8 cellular contexts compared by ENCODE assay signal in the genomic region with DNA sequence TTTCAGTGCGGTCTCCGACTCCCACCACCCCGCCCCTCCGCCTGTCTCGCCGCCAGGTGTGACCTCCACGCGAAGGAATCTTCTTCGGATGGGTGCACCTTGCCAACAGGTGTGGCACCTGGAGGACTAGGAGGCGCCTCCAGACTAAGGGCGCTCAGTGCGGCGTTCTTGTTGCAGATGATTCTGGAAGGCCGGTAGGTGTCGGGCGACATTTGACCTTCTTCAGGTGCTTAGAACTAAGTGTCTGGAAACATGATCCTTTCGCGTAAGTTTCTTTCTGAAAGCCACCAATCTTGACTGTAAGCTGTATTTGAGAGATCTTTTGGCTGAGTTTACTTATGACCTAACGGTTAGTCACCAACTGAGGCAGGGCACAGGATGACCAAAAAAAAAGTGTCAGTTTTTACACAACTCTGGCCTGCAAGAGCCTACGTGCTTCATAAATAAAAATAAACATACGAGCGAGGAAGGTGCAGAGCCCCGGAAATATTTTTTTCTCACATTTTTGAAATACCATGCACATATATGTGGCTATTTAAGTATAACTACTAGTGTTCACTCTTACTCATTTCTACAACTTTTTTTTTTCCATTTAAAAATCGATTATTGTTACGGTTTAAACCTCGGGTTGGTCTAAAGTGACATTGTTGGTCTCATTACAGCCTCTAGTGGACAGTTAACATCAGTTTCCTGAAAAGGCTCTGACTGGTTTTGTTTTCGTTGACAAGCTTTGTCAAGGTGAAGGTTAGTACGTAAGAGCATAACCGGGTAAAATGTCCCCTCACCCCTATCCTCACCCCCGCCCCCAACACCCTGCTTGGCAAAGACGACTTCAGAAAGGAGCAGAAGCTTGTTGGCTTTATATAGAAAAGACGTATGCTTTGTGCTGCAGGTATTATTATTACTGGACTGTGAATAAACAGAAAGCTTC. TPM values are rescaled to one million over a fixed set of nuclear protein-coding genes. Genes with fewer than 3 reads are reported as not detected.
DNase-seq lines count a peak whose midpoint lies in the region; ATAC-seq, FAIRE-seq and TF ChIP-seq lines count a peak whose summit lies in the region.

No MANE protein-coding gene starts in this region.

- CTCF ChIA-PET in SK-N-SH (lab: Yijun Ruan, JAX), result interaction anchor here (0.6 to 4.3 kb wide), 63 partner anchors 9 to 450 kb away, joined by 3 to 49 read pairs (median 4); no protein-coding TSS in a partner anchor

- H3K79me1 ChIP-seq in trophoblast cell (ENCODE audit: low read length), result peaks cover 20% of the 10 kb centered on the region

- peak; percentile 75 for TF ChIP-seq RAD21 in SK-N-SH (IDR thresholded peaks at IDR 0.05; ENCODE audit: low read length)

- POLR2A ChIA-PET in SK-N-SH (lab: Yijun Ruan, JAX), result no interaction called here

- H3K4ac ChIP-seq in trophoblast cell (ENCODE audit: low read depth, low read length), result no peak overlapping the region

- intact Hi-C loops in Right ventricle myocardium superior (cut with DNase I), result loop anchor here (5.0 to 10.0 kb wide), 3 partner anchors 251 to 428 kb away; no protein-coding TSS in a partner anchor

- H3K4me3 ChIP-seq in SK-N-SH (ENCODE audit: low read depth in 2 of 2, low read length in 1 of 2), result peak overlapping the region; percentile 58 to 72
- H3K4me3 ChIP-seq in trophoblast cell (ENCODE audit: low read depth, low read length), result peak overlapping the region; percentile 73

- peak; percentile 28 for ATAC-seq in GM19468 (IDR thresholded peaks at IDR 0.05; ENCODE audit: extremely low read depth, unreplicated experiment)
- peak; percentile 24 for ATAC-seq in Right ventricle myocardium superior (ENCODE audit: poor library complexity)
- ATAC-seq in HG02840 (IDR thresholded peaks at IDR 0.05; ENCODE audit: low FRiP score, unreplicated experiment), result no peak

- H3K9me3 ChIP-seq in SK-N-SH (no peaks in the 10 kb centered on the region), trophoblast cell (ENCODE audit: insufficient read depth, low read depth, low read length) (no peaks in the 10 kb centered on the region)

- H4K91ac ChIP-seq in trophoblast cell (ENCODE audit: low read depth, low read length), result no peak overlapping the region

- no peaks in the 10 kb centered on the region for H3K27me3 Mint-ChIP-seq in activated naive CD8-positive, alpha-beta T cell

- no peak for DNase-seq in D721Med (ENCODE audit: insufficient read length, low spot score)
- DNase-seq in HuH-7.5 (ENCODE audit: low spot score), result peak; percentile 39
- DNase-seq in SK-N-SH, result peak; percentile 61
- DNase-seq in Right ventricle myocardium superior, result peak; percentile 60
- peak; percentile 70 to 71 for DNase-seq in trophoblast cell

- H3K4me1 ChIP-seq in SK-N-SH (ENCODE audit: control insufficient read depth in 1 of 2, insufficient read depth in 2 of 2, low read depth in 1 of 2, low read length in 1 of 2), result peaks cover 12 to 31% of the 10 kb centered on the region in 2 experiments
- peaks cover 0 to 11% of the 10 kb centered on the region in 2 experiments for H3K4me1 ChIP-seq in trophoblast cell (ENCODE audit: control insufficient read depth in 1 of 2, insufficient read depth in 2 of 2, low read length in 2 of 2)

- H3F3A ChIP-seq in SK-N-SH (replicated peaks; ENCODE audit: insufficient read depth), result peaks cover 44% of the 10 kb centered on the region

- peak; percentile 6 for FAIRE-seq in D721Med (lab: Jason Lieb, UNC)

- no peak overlapping the region for H3K14ac ChIP-seq in trophoblast cell (ENCODE audit: low read length)

- no peak overlapping the region for H2BK5ac ChIP-seq in trophoblast cell (ENCODE audit: low read depth, low read length, poor library complexity)

- no peaks in the 10 kb centered on the region for H3K36me3 Mint-ChIP-seq in activated naive CD8-positive, alpha-beta T cell

- peak overlapping the region; percentile 95 for H3K27ac Mint-ChIP-seq in activated naive CD8-positive, alpha-beta T cell

- WGBS in SK-N-SH (ENCODE audit: low lambda C conversion rate), result 2% methylated on average over 23 of the region's 32 CpGs
- no CpG with 5 or more reads among the region's 32 CpGs for WGBS in trophoblast cell (ENCODE audit: extremely low coverage, insufficient coverage, insufficient read length)

- no peak overlapping the region for H3K23ac ChIP-seq in trophoblast cell (ENCODE audit: low read length)

- H2BK120ac ChIP-seq in trophoblast cell (ENCODE audit: insufficient read depth, low read length, poor library complexity), result no peak overlapping the region

- H3K27ac ChIP-seq in SK-N-SH (ENCODE audit: low read depth in 2 of 2, low read length in 1 of 2), result peak overlapping the region; percentile 39 to 90; a peak in 3 of 4 replicates
- H3K27ac ChIP-seq in trophoblast cell (ENCODE audit: low read depth, low read length), result no peak overlapping the region

- H3K18ac ChIP-seq in trophoblast cell (ENCODE audit: low read length), result no peak overlapping the region

- peaks cover 10% of the 10 kb centered on the region for H4K20me1 ChIP-seq in SK-N-SH (ENCODE audit: insufficient read depth)

- peaks cover 62% of the 10 kb centered on the region for H3K4me1 Mint-ChIP-seq in activated naive CD8-positive, alpha-beta T cell (ENCODE audit: low read depth)

- no peak overlapping the region for H4K12ac ChIP-seq in trophoblast cell (ENCODE audit: low read depth, low read length)

- no peaks in the 10 kb centered on the region for H3K9me2 ChIP-seq in SK-N-SH

- peak overlapping the region; percentile 66; the same call in 1 of the 2 replicates for H2AFZ ChIP-seq in SK-N-SH (ENCODE audit: low read depth)
- H2AFZ ChIP-seq in trophoblast cell (ENCODE audit: insufficient read depth, low read length, poor library complexity), result no peak overlapping the region

- peak overlapping the region; percentile 97 for H3K4me3 Mint-ChIP-seq in activated naive CD8-positive, alpha-beta T cell

- peak in 1 of 2 experiments; percentile 64; a peak in 1 of 4 replicates for TF ChIP-seq EP300 in SK-N-SH (IDR thresholded peaks at IDR 0.05; ENCODE audit: borderline replicate concordance in 1 of 2, low read depth in 1 of 2, low read length in 1 of 2)

- H3K9ac ChIP-seq in SK-N-SH, result peak overlapping the region; percentile 71
- H3K9ac ChIP-seq in trophoblast cell (ENCODE audit: low read length), result peak overlapping the region; percentile 2

- H2BK12ac ChIP-seq in trophoblast cell (ENCODE audit: low read length), result no peak overlapping the region

- peaks cover 0 to 4% of the 10 kb centered on the region in 2 experiments for H3K36me3 ChIP-seq in SK-N-SH (replicated peaks in 1 of 2; ENCODE audit: control insufficient read depth in 1 of 2, insufficient read depth in 2 of 2, low read length in 1 of 2)
- no peaks in the 10 kb centered on the region for H3K36me3 ChIP-seq in trophoblast cell (ENCODE audit: control insufficient read depth in 1 of 2, insufficient read depth in 2 of 2, low read length in 2 of 2)

- H3K4me2 ChIP-seq in SK-N-SH (peak overlapping the region; percentile 89), trophoblast cell (ENCODE audit: low read length) (peak overlapping the region; percentile 96)

- H3K79me2 ChIP-seq in SK-N-SH (ENCODE audit: insufficient read depth) (peaks cover 61% of the 10 kb centered on the region), trophoblast cell (ENCODE audit: control insufficient read depth, insufficient read depth, low read length, poor library complexity) (peaks cover 12% of the 10 kb centered on the region)

- no peak overlapping the region for H2AK5ac ChIP-seq in trophoblast cell (ENCODE audit: low read length)

- no peaks in the 10 kb centered on the region for H3K9me3 Mint-ChIP-seq in activated naive CD8-positive, alpha-beta T cell (ENCODE audit: low read depth)

- no peaks in the 10 kb centered on the region for H3K27me3 ChIP-seq in SK-N-SH (ENCODE audit: insufficient read depth)
- H3K27me3 ChIP-seq in trophoblast cell (ENCODE audit: insufficient read depth, low read length), result no peaks in the 10 kb centered on the region

- H4K8ac ChIP-seq in trophoblast cell (ENCODE audit: low read depth, low read length), result no peak overlapping the region

- TF ChIP-seq CTCF in D721Med (IDR thresholded peaks at IDR 0.05; ENCODE audit: insufficient read depth, missing control alignments) (peak; percentile 56), SK-N-SH (IDR thresholded peaks at IDR 0.05) (peak; percentile 80)

TF ChIP-seq in SK-N-SH, 30 proteins besides CTCF, POLR2A, EP300 and RAD21 (continues in another document):
- TF ChIP-seq FOXM1 (IDR thresholded peaks at IDR 0.05; ENCODE audit: low read depth) (peak; percentile 67; the same call in 1 of the 2 replicates), TCF12 (IDR thresholded peaks at IDR 0.05) (peak; percentile 58), NRF1 (IDR thresholded peaks at IDR 0.05; ENCODE audit: low read depth, low read length) (no peak), TEAD4 (IDR thresholded peaks at IDR 0.05; ENCODE audit: borderline replicate concordance, insufficient read depth) (no peak), SMC3 (IDR thresholded peaks at IDR 0.05; ENCODE audit: low read depth, low read length) (peak; percentile 50), GATA2 (CRISPR knock-in tag; IDR thresholded peaks at IDR 0.05) (no peak), FOXJ3 (CRISPR knock-in tag; IDR thresholded peaks at IDR 0.05) (no peak)
- TF ChIP-seq, protein P1, sequence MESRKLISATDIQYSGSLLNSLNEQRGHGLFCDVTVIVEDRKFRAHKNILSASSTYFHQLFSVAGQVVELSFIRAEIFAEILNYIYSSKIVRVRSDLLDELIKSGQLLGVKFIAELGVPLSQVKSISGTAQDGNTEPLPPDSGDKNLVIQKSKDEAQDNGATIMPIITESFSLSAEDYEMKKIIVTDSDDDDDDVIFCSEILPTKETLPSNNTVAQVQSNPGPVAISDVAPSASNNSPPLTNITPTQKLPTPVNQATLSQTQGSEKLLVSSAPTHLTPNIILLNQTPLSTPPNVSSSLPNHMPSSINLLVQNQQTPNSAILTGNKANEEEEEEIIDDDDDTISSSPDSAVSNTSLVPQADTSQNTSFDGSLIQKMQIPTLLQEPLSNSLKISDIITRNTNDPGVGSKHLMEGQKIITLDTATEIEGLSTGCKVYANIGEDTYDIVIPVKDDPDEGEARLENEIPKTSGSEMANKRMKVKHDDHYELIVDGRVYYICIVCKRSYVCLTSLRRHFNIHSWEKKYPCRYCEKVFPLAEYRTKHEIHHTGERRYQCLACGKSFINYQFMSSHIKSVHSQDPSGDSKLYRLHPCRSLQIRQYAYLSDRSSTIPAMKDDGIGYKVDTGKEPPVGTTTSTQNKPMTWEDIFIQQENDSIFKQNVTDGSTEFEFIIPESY (IDR thresholded peaks at IDR 0.05; ENCODE audit: borderline replicate concordance, low read depth), result no peak
- TF ChIP-seq, protein P2, sequence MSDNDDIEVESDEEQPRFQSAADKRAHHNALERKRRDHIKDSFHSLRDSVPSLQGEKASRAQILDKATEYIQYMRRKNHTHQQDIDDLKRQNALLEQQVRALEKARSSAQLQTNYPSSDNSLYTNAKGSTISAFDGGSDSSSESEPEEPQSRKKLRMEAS (IDR thresholded peaks at IDR 0.05; ENCODE audit: low read depth), result no peak

RNA-seq across cellular contexts. Expression of a gene that starts 1.6 kb away (rescaled TPM):
- polyA plus RNA-seq in SK-N-SH (2012; rRNA removed), result 7.9 and 8.1 TPM in 2 replicates
- 5.4 and 5.9 TPM in 2 replicates for polyA plus RNA-seq in SK-N-SH (2012; cell fraction: cytosol; rRNA removed)
- polyA plus RNA-seq in SK-N-SH (2012; cell fraction: nucleus; rRNA removed), result 15.5 and 24.6 TPM in 2 replicates
- total RNA-seq in Right ventricle myocardium superior, result 36.1 TPM
- polyA plus RNA-seq in trophoblast cell (2013), result 10.5 and 11.1 TPM in 2 replicates
